ENCODE assay signal across 17 cellular contexts in genomic region chrX:13080128-13080795, GRCh38. TPM values are rescaled to one million over a fixed set of nuclear protein-coding genes. Genes with fewer than 3 reads are reported as not detected.
DNase-seq lines count a peak whose midpoint lies in the region; ATAC-seq and TF ChIP-seq lines count a peak whose summit lies in the region.
"Had no signal": no experiment of that assay in that cellular context is flagged by ENCODE, and none has a peak within 500 bp of the region (broad histone marks: within the 10 kb centered on the region; RNA-seq: fewer than 3 reads in every experiment).

No MANE protein-coding gene starts in this region.

- no peak for ATAC-seq in activated naive CD8-positive, alpha-beta T cell treated with anti-CD3 and anti-CD28 coated beads, Interleukin-2, amount 10 ng/mL, durations not matched to agents 7 days and 5 days (ENCODE audit: low read depth)
- no peak for ATAC-seq in GM21529 (IDR thresholded peaks at IDR 0.05; ENCODE audit: unreplicated experiment)
- ATAC-seq: mucosa of descending colon had no signal

- H3K9ac ChIP-seq in Loucy (ENCODE audit: low read depth, low read length, poor library complexity, severe bottlenecking): peak overlapping the region; percentile 96

- H3K4me1 ChIP-seq in Loucy (ENCODE audit: insufficient read depth, low read length, poor library complexity, severe bottlenecking) (peaks cover 82% of the 10 kb centered on the region), Caco-2 (peaks cover 8% of the 10 kb centered on the region; the same call in 1 of the 2 replicates)

- peak overlapping the region; percentile 91 for H3K27ac Mint-ChIP-seq in T-helper 1 cell treated with Interleukin-12 subunit alpha and Interleukin-12 subunit beta and Interleukin-4 antibody, amounts not matched to agents 30 μg/mL and 1 μg/mL, for 36 hours
- peak overlapping the region; percentile 98 for H3K27ac Mint-ChIP-seq in activated naive CD8-positive, alpha-beta T cell treated with anti-CD3 and anti-CD28 coated beads, Interleukin-2, amount 10 ng/mL, durations not matched to agents 7 days and 5 days
- H3K27ac Mint-ChIP-seq in osteocyte (ENCODE audit: unreplicated experiment): peak overlapping the region; percentile 98
- H3K27ac Mint-ChIP-seq in Caco-2 (ENCODE audit: unreplicated experiment): no peak overlapping the region
- H3K27ac Mint-ChIP-seq: progenitor cell of endocrine pancreas had no signal

- DNase-seq in T-helper 1 cell: no peak
- DNase-seq in activated naive CD8-positive, alpha-beta T cell treated with anti-CD3 and anti-CD28 coated beads, Interleukin-2, amount 10 ng/mL, durations not matched to agents 7 days and 5 days: no peak
- no peak for DNase-seq in osteocyte (ENCODE audit: extremely low spot score, unreplicated experiment)
- no peak for DNase-seq in ecto neural progenitor cell (ENCODE audit: low spot score)
- DNase-seq in Caco-2: no peak
- DNase-seq: amniotic stem cell, erythroblast, glutamatergic neuron, mucosa of descending colon, NCI-H2081 treated with DMSO at 0.1 percent for 48 hours, NCI-H82, trophoblast cell had no signal

- H3K4me1 Mint-ChIP-seq in T-helper 1 cell treated with Interleukin-12 subunit alpha and Interleukin-12 subunit beta and Interleukin-4 antibody, amounts not matched to agents 30 μg/mL and 1 μg/mL, for 36 hours (ENCODE audit: low read depth): peaks cover 64% of the 10 kb centered on the region
- peaks cover 63% of the 10 kb centered on the region for H3K4me1 Mint-ChIP-seq in activated naive CD8-positive, alpha-beta T cell treated with anti-CD3 and anti-CD28 coated beads, Interleukin-2, amount 10 ng/mL, durations not matched to agents 7 days and 5 days
- H3K4me1 Mint-ChIP-seq in osteocyte (ENCODE audit: unreplicated experiment) (peaks cover 52% of the 10 kb centered on the region), Caco-2 (ENCODE audit: low read depth, unreplicated experiment) (no peaks in the 10 kb centered on the region)

- POLR2A ChIA-PET in activated naive CD8-positive, alpha-beta T cell treated with anti-CD3 and anti-CD28 coated beads, Interleukin-2, amount 10 ng/mL, durations not matched to agents 7 days and 5 days (lab: Charles Lee): interaction anchor here (1.0 to 13.8 kb wide), 5 partner anchors 72 to 130 kb away, joined by 3 to 768 read pairs (median 18); partner anchors contain the start of gene TMSB4X
- POLR2A ChIA-PET in Caco-2 (lab: Charles Lee): no interaction called here

- peaks cover 3% of the 10 kb centered on the region for H3K36me3 Mint-ChIP-seq in T-helper 1 cell treated with Interleukin-12 subunit alpha and Interleukin-12 subunit beta and Interleukin-4 antibody, amounts not matched to agents 30 μg/mL and 1 μg/mL, for 36 hours (ENCODE audit: low read depth)
- no peaks in the 10 kb centered on the region for H3K36me3 Mint-ChIP-seq in activated naive CD8-positive, alpha-beta T cell treated with anti-CD3 and anti-CD28 coated beads, Interleukin-2, amount 10 ng/mL, durations not matched to agents 7 days and 5 days
- H3K36me3 Mint-ChIP-seq in osteocyte (ENCODE audit: unreplicated experiment) (no peaks in the 10 kb centered on the region), Caco-2 (ENCODE audit: insufficient read depth, unreplicated experiment) (no peaks in the 10 kb centered on the region)

- H3K4me3 ChIP-seq in Loucy (ENCODE audit: low read length, poor library complexity, severe bottlenecking) (no peak overlapping the region), Caco-2 (ENCODE audit: low read depth, low read length) (no peak overlapping the region)
- H3K4me3 ChIP-seq: mucosa of descending colon had no signal

- H3F3A ChIP-seq in Loucy (ENCODE audit: low read depth): no peaks in the 10 kb centered on the region

- H3K27me3 Mint-ChIP-seq in T-helper 1 cell treated with Interleukin-12 subunit alpha and Interleukin-12 subunit beta and Interleukin-4 antibody, amounts not matched to agents 30 μg/mL and 1 μg/mL, for 36 hours (ENCODE audit: low read depth): no peaks in the 10 kb centered on the region
- H3K27me3 Mint-ChIP-seq in activated naive CD8-positive, alpha-beta T cell treated with anti-CD3 and anti-CD28 coated beads, Interleukin-2, amount 10 ng/mL, durations not matched to agents 7 days and 5 days: no peaks in the 10 kb centered on the region
- H3K27me3 Mint-ChIP-seq in osteocyte (ENCODE audit: unreplicated experiment) (no peaks in the 10 kb centered on the region), Caco-2 (ENCODE audit: insufficient read depth, unreplicated experiment) (no peaks in the 10 kb centered on the region)
- H3K27me3 Mint-ChIP-seq: progenitor cell of endocrine pancreas had no signal

- BruUV-seq in Caco-2 (replicated peaks; lab: Mats Ljungman, UMichigan): no TSS peak

- H3K9me3 Mint-ChIP-seq in T-helper 1 cell treated with Interleukin-12 subunit alpha and Interleukin-12 subunit beta and Interleukin-4 antibody, amounts not matched to agents 30 μg/mL and 1 μg/mL, for 36 hours: no peaks in the 10 kb centered on the region
- no peaks in the 10 kb centered on the region for H3K9me3 Mint-ChIP-seq in activated naive CD8-positive, alpha-beta T cell treated with anti-CD3 and anti-CD28 coated beads, Interleukin-2, amount 10 ng/mL, durations not matched to agents 7 days and 5 days
- peaks cover 6% of the 10 kb centered on the region for H3K9me3 Mint-ChIP-seq in osteocyte (ENCODE audit: unreplicated experiment)
- no peaks in the 10 kb centered on the region for H3K9me3 Mint-ChIP-seq in Caco-2 (ENCODE audit: unreplicated experiment)

- 0 out of 2 replicates have a peak overlapping the region, but pooled peaks have one; percentile 12 for H2AFZ ChIP-seq in Loucy (ENCODE audit: low read length)

- H3K79me2 ChIP-seq in Loucy (ENCODE audit: insufficient read depth, low read length): peaks cover 10% of the 10 kb centered on the region

- TF ChIP-seq CTCF in Loucy (conservative IDR thresholded peaks at IDR 0.05; ENCODE audit: low read length) (no peak), osteocyte (IDR thresholded peaks at IDR 0.05) (no peak), Caco-2 (IDR thresholded peaks at IDR 0.05; ENCODE audit: insufficient read depth in 1 of 2, low read depth in 1 of 2, low read length in 1 of 2, severe bottlenecking in 1 of 2, unreplicated experiment in 1 of 2) (no peak)

- intact Hi-C loops in Caco-2 (cut with micrococcal nuclease; ENCODE audit: unreplicated experiment): no loop called here

- H3K27me3 ChIP-seq in Loucy (ENCODE audit: insufficient read depth, low read length, poor library complexity, severe bottlenecking): no peaks in the 10 kb centered on the region
- no peaks in the 10 kb centered on the region for H3K27me3 ChIP-seq in Caco-2 (replicated peaks; ENCODE audit: control insufficient read depth, insufficient read depth, low read length)

- no peaks in the 10 kb centered on the region for H3K36me3 ChIP-seq in Loucy (ENCODE audit: insufficient read depth, low read length)
- no peaks in the 10 kb centered on the region for H3K36me3 ChIP-seq in Caco-2 (ENCODE audit: control insufficient read depth, insufficient read depth, low read length)

- no peak overlapping the region for H3K4me3 Mint-ChIP-seq in T-helper 1 cell treated with Interleukin-12 subunit alpha and Interleukin-12 subunit beta and Interleukin-4 antibody, amounts not matched to agents 30 μg/mL and 1 μg/mL, for 36 hours
- peak overlapping the region; percentile 8 for H3K4me3 Mint-ChIP-seq in activated naive CD8-positive, alpha-beta T cell treated with anti-CD3 and anti-CD28 coated beads, Interleukin-2, amount 10 ng/mL, durations not matched to agents 7 days and 5 days
- H3K4me3 Mint-ChIP-seq in osteocyte (ENCODE audit: unreplicated experiment) (no peak overlapping the region), Caco-2 (ENCODE audit: unreplicated experiment) (no peak overlapping the region)

- H3K9me3 ChIP-seq in Loucy (ENCODE audit: insufficient read depth, low read depth, low read length) (no peaks in the 10 kb centered on the region), Caco-2 (no peaks in the 10 kb centered on the region)
- H3K9me3 ChIP-seq: mucosa of descending colon had no signal

- H3K9me2 ChIP-seq in Loucy (replicated peaks; ENCODE audit: low read depth, low read length): no peaks in the 10 kb centered on the region

- H4K20me1 ChIP-seq in Loucy (ENCODE audit: insufficient read depth, low read length, poor library complexity, severe bottlenecking): no peaks in the 10 kb centered on the region

- no peak overlapping the region for H3K4me2 ChIP-seq in Loucy (ENCODE audit: low read depth, low read length, poor library complexity, severe bottlenecking)

- CTCF ChIA-PET in Caco-2 (lab: Charles Lee): no interaction called here

RNA-seq across cellular contexts. Expression of gene FAM9C, which starts 35.8 kb away (rescaled TPM):
- total RNA-seq in activated naive CD8-positive, alpha-beta T cell treated with anti-CD3 and anti-CD28 coated beads, Interleukin-2, amount 10 ng/mL, durations not matched to agents 7 days and 5 days: not detected
- total RNA-seq in osteocyte (not detected in 2 replicates), Caco-2 (2022) (not detected in 2 replicates)
- total RNA-seq: M059J, progenitor cell of endocrine pancreas had no signal
